Comparison of ENCODE assay signal across 18 cellular contexts in the genomic region with DNA sequence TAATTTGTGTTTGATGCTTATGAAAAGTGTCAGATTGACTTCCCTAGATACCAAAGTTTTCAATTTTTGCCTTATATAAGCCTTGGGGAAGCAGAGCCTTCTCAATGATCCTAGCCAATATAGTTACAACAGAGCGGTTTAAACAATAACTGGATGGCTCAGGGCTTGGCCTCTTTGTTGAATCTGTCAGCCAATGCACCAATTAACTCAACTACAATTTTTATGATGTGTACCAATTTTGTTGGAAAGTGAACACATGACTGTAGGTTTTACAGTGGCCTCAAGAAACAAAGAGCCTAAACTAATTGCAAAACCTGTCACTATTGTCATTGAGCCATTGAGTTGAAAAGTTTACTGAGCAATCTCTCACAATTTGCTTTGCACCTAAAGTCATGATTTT.
"Had no signal": no experiment of that assay in that cellular context is flagged by ENCODE, and none has a peak within 500 bp of the region (broad histone marks: within the 10 kb centered on the region; RNA-seq: fewer than 3 reads in every experiment).

No MANE protein-coding gene starts in this region.

- H3K4me2 ChIP-seq: neural progenitor cell had no signal

- H3K9me3 ChIP-seq: heart left ventricle, left ventricle myocardium inferior, lower lobe of right lung, ovary, right lobe of liver, spleen, tibial artery, upper lobe of left lung, uterus had no signal

- H3K27ac ChIP-seq: heart left ventricle, left ventricle myocardium inferior, lower lobe of right lung, neural progenitor cell, ovary, right lobe of liver, spleen, tibial artery, upper lobe of left lung, uterus had no signal

- DNase-seq: effector memory CD4-positive, alpha-beta T cell; heart left ventricle; left ventricle myocardium inferior; lower lobe of right lung; nucleus accumbens; ovary; right lobe of liver; spleen; stimulated activated CD4-positive, alpha-beta T cell treated with anti-CD3 and anti-CD28 coated beads, Interleukin-15, amount 100 ng/mL, for 24 hours; stimulated activated CD4-positive, alpha-beta T cell treated with anti-CD3 and anti-CD28 coated beads, Interleukin-1b, Interleukin-23, amount 100 ng/mL, for 48 hours; stimulated activated CD4-positive, alpha-beta T cell treated with anti-CD3 and anti-CD28 coated beads, Interleukin-4, amount 100 ng/mL, for 24 hours; tibial artery; upper lobe of left lung; uterus had no signal

- H3K9ac ChIP-seq: neural progenitor cell had no signal

- H3K4me3 ChIP-seq: heart left ventricle, left ventricle myocardium inferior, lower lobe of right lung, neural progenitor cell, ovary, right lobe of liver, spleen, tibial artery, upper lobe of left lung, uterus had no signal

- H3K36me3 ChIP-seq: heart left ventricle, left ventricle myocardium inferior, lower lobe of right lung, neural progenitor cell, ovary, right lobe of liver, spleen, tibial artery, upper lobe of left lung, uterus had no signal

- H2AFZ ChIP-seq: neural progenitor cell had no signal

- H3K27me3 ChIP-seq: heart left ventricle, neural progenitor cell, ovary, right lobe of liver, spleen, tibial artery, upper lobe of left lung, uterus had no signal

- ATAC-seq: esophagus mucosa; heart left ventricle; lower lobe of right lung; natural killer cell treated with Interleukin-12 subunit alpha and Interleukin-12 subunit beta and Interleukin-15 and Interleukin-18, amount 100 ng/mL, for 72 hours; right lobe of liver; stimulated activated memory B cell treated with anti-CD40 and anti-IgM and Interleukin-4, amounts not matched to agents 10 μg/mL and 1 μg/mL and 100 μg/mL, for 72 hours had no signal

- H3K4me1 ChIP-seq: heart left ventricle, left ventricle myocardium inferior, lower lobe of right lung, neural progenitor cell, right lobe of liver, spleen, tibial artery, upper lobe of left lung, uterus had no signal
